Comparison of ENCODE assay signal across 29 cellular contexts in the genomic region with DNA sequence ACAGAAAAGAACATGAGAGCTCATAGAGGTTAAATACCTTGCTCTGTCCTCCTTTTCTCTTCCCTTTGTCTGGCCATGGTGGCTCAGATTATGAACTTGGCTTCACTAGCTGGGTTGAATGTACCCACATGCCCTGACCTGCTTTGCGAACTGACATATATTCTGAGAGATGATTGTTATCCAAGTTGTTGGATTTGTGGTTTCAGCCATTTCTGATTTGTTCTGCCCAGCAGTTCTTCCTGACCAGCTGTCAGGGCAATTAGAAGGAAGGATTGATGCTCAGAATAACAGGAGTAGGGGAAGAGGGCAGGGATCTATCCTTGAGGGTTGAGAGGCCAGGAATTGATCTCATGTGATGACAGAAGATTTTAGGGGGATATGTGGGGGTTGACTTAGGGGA.
"Had no signal": no experiment of that assay in that cellular context is flagged by ENCODE, and none has a peak within 500 bp of the region (broad histone marks: within the 10 kb centered on the region; RNA-seq: fewer than 3 reads in every experiment).

No MANE protein-coding gene starts in this region.

- H3K4me1 ChIP-seq: left ventricle myocardium inferior, stomach, testis, thyroid gland, transverse colon, upper lobe of left lung, vagina had no signal

- FAIRE-seq: islet of Langerhans, kidney had no signal

- H3K27ac Mint-ChIP-seq: immature natural killer cell; mesothelial cell of epicardium; naive B cell; natural killer cell treated with Interleukin-12 subunit alpha and Interleukin-12 subunit beta and Interleukin-15 and Interleukin-18, amount 100 ng/mL, for 72 hours; progenitor cell of endocrine pancreas; stimulated activated naive B cell treated with anti-CD40 and anti-IgM and Interleukin-4, amounts not matched to agents 10 μg/mL and 1 μg/mL and 100 μg/mL, for 72 hours had no signal

- H3K27ac ChIP-seq: left ventricle myocardium inferior, neutrophil, ovary, skin epidermis, stomach, testis, thyroid gland, transverse colon, upper lobe of left lung, vagina had no signal

- DNase-seq: hypothalamus; immature natural killer cell; kidney; left ventricle myocardium inferior; mesendoderm; naive B cell; ovary; right cardiac atrium; stimulated activated CD4-positive, alpha-beta T cell treated with anti-CD3 and anti-CD28 coated beads, Interleukin-12 subunit alpha, Interleukin-12 subunit beta, amount 100 ng/mL, for 4 hours; stimulated activated CD4-positive, alpha-beta T cell treated with anti-CD3 and anti-CD28 coated beads, Interleukin-15, amount 100 ng/mL, for 24 hours; stimulated activated CD4-positive, alpha-beta T cell treated with anti-CD3 and anti-CD28 coated beads, Interleukin-2, amount 100 ng/mL, for 24 hours; stimulated activated CD4-positive, alpha-beta T cell treated with anti-CD3 and anti-CD28 coated beads, Interleukin-4, amount 100 ng/mL, for 1 hour; stimulated activated naive B cell treated with anti-CD40 and anti-IgM and Interleukin-4, amounts not matched to agents 10 μg/mL and 1 μg/mL and 100 μg/mL, for 72 hours; stimulated activated naive CD8-positive, alpha-beta T cell treated with anti-CD3 and anti-CD28 coated beads, Interleukin-15, Interleukin-2, amounts not matched to agents 100 U/mL and 50 U/mL, for 24 hours; stomach; testis; thyroid gland; transverse colon; upper lobe of left lung had no signal

- H3K4me3 Mint-ChIP-seq: immature natural killer cell; mesothelial cell of epicardium; naive B cell; natural killer cell treated with Interleukin-12 subunit alpha and Interleukin-12 subunit beta and Interleukin-15 and Interleukin-18, amount 100 ng/mL, for 72 hours; neural crest cell; stimulated activated naive B cell treated with anti-CD40 and anti-IgM and Interleukin-4, amounts not matched to agents 10 μg/mL and 1 μg/mL and 100 μg/mL, for 72 hours had no signal

- H3K4me3 ChIP-seq: left ventricle myocardium inferior, lung, ovary, skin epidermis, stomach, testis, thyroid gland, transverse colon, upper lobe of left lung, vagina had no signal

- H3K9me3 ChIP-seq: left ventricle myocardium inferior, neutrophil, ovary, stomach, testis, thyroid gland, transverse colon, vagina had no signal

- H3K27me3 Mint-ChIP-seq: naive B cell; natural killer cell treated with Interleukin-12 subunit alpha and Interleukin-12 subunit beta and Interleukin-15 and Interleukin-18, amount 100 ng/mL, for 72 hours; progenitor cell of endocrine pancreas; stimulated activated naive B cell treated with anti-CD40 and anti-IgM and Interleukin-4, amounts not matched to agents 10 μg/mL and 1 μg/mL and 100 μg/mL, for 72 hours had no signal

- H3K4me1 Mint-ChIP-seq: immature natural killer cell; naive B cell; neural crest cell; stimulated activated naive B cell treated with anti-CD40 and anti-IgM and Interleukin-4, amounts not matched to agents 10 μg/mL and 1 μg/mL and 100 μg/mL, for 72 hours had no signal

- ATAC-seq: natural killer cell treated with Interleukin-12 subunit alpha and Interleukin-12 subunit beta and Interleukin-15 and Interleukin-18, amount 100 ng/mL, for 72 hours; right cardiac atrium; sciatic nerve; stimulated activated naive B cell treated with anti-CD40 and anti-IgM and Interleukin-4, amounts not matched to agents 10 μg/mL and 1 μg/mL and 100 μg/mL, for 72 hours; stimulated activated naive CD8-positive, alpha-beta T cell treated with anti-CD3 and anti-CD28 coated beads, Interleukin-15, Interleukin-2, amounts not matched to agents 100 U/mL and 50 U/mL, for 24 hours had no signal

- H3K36me3 Mint-ChIP-seq: immature natural killer cell; mesothelial cell of epicardium; naive B cell; natural killer cell treated with Interleukin-12 subunit alpha and Interleukin-12 subunit beta and Interleukin-15 and Interleukin-18, amount 100 ng/mL, for 72 hours; stimulated activated naive B cell treated with anti-CD40 and anti-IgM and Interleukin-4, amounts not matched to agents 10 μg/mL and 1 μg/mL and 100 μg/mL, for 72 hours had no signal

- H3K9me3 Mint-ChIP-seq: neural crest cell had no signal

- H3K36me3 ChIP-seq: left ventricle myocardium inferior, neutrophil, ovary, stomach, thyroid gland, transverse colon, upper lobe of left lung, vagina had no signal

- H3K27me3 ChIP-seq: neutrophil, ovary, stomach, testis, thyroid gland, transverse colon, upper lobe of left lung, vagina had no signal
